ENCODE assay signal across 14 cellular contexts in genomic region chr9:79741381-79741780, GRCh38.
DNase-seq lines count a peak whose midpoint lies in the region; ATAC-seq and TF ChIP-seq lines count a peak whose summit lies in the region.
"Had no signal": no experiment of that assay in that cellular context is flagged by ENCODE, and none has a peak within 500 bp of the region (broad histone marks: within the 10 kb centered on the region; RNA-seq: fewer than 3 reads in every experiment).

No MANE protein-coding gene starts in this region.

- no peaks in the 10 kb centered on the region for H3K9me3 ChIP-seq in testis
- H3K9me3 ChIP-seq: HAP-1 had no signal

- ATAC-seq in GM21381 (IDR thresholded peaks at IDR 0.05; ENCODE audit: unreplicated experiment) = no peak
- ATAC-seq: CD8-positive, alpha-beta T cell had no signal

- no peak overlapping the region for H3K4me3 ChIP-seq in choroid plexus epithelial cell (ENCODE audit: low read depth, low read length)
- no peak overlapping the region for H3K4me3 ChIP-seq in testis
- H3K4me3 ChIP-seq: HAP-1 had no signal

- H3K27ac ChIP-seq in testis = no peak overlapping the region
- H3K27ac ChIP-seq: 22Rv1 had no signal

- H3K27me3 ChIP-seq in testis = no peaks in the 10 kb centered on the region

- DNase-seq in NCI-H2227 (lab: John Stamatoyannopoulos, UW; ENCODE audit: unreplicated experiment) (peak; percentile 7), NCI-H2227 treated with DMSO at 0.1 percent for 48 hours (lab: John Stamatoyannopoulos, UW) (no peak), choroid plexus epithelial cell (ENCODE audit: low read depth) (peak; percentile 8), iris pigment epithelial cell (ENCODE audit: low read depth) (peak; percentile 16), testis (no peak)
- no peak for DNase-seq in stimulated activated CD4-positive, alpha-beta T cell treated with anti-CD3 and anti-CD28 coated beads, Interleukin-2, amount 100 ng/mL, for 24 hours
- DNase-seq: CD8-positive, alpha-beta T cell; COR-L47; DMS153; DMS79 treated with DMSO at 0.1 percent for 48 hours; EL had no signal

- H3K4me1 ChIP-seq in testis = no peaks in the 10 kb centered on the region
- H3K4me1 ChIP-seq: HAP-1 had no signal

- TF ChIP-seq CTCF in choroid plexus epithelial cell (conservative IDR thresholded peaks at IDR 0.05; ENCODE audit: low read depth, low read length) = no peak
- TF ChIP-seq CTCF in testis (IDR thresholded peaks at IDR 0.05) = no peak

- WGBS in testis, 2 donors = 71 to 78% methylated on average over 3 of the region's 3 CpGs

- intact Hi-C loops in testis (cut with DNase I; ENCODE audit: low total_unique reads) = no loop called here

- no peaks in the 10 kb centered on the region for H3K36me3 ChIP-seq in testis (ENCODE audit: low read depth, missing control alignments)
- H3K36me3 ChIP-seq: HAP-1 had no signal

- TF ChIP-seq POLR2A in testis (IDR thresholded peaks at IDR 0.05) = no peak

Comparison
In these comparisons a context has a peak if more than half of its experiments do, and no peak if none do; other contexts are left out.
1. DNase-seq: peak in NCI-H2227 (single experiment), choroid plexus epithelial cell (single experiment) and iris pigment epithelial cell (single experiment); none in NCI-H2227 treated with DMSO at 0.1 percent for 48 hours (single experiment), testis (single experiment) and stimulated activated CD4-positive, alpha-beta T cell treated with anti-CD3 and anti-CD28 coated beads, Interleukin-2, amount 100 ng/mL, for 24 hours (0 of 2).